11 cellular contexts compared by ENCODE assay signal in genomic region chr6:68196645-68197044, GRCh38.
DNase-seq lines count a peak whose midpoint lies in the region; ATAC-seq and TF ChIP-seq lines count a peak whose summit lies in the region.
"Had no signal": no experiment of that assay in that cellular context is flagged by ENCODE, and none has a peak within 500 bp of the region (broad histone marks: within the 10 kb centered on the region; RNA-seq: fewer than 3 reads in every experiment).

No MANE protein-coding gene starts in this region.

- WGBS in spleen, 5 donors = 33 to 64% (median 52%) methylated on average over 3 of the region's 3 CpGs

- H3K4me1 Mint-ChIP-seq in stimulated activated naive B cell treated with anti-CD40 and anti-IgM and Interleukin-4, amounts not matched to agents 10 μg/mL and 1 μg/mL and 100 μg/mL, for 72 hours = no peaks in the 10 kb centered on the region
- H3K4me1 Mint-ChIP-seq: memory B cell had no signal

- peak; percentile 31 for TF ChIP-seq RAD21 in Ishikawa (IDR thresholded peaks at IDR 0.05; ENCODE audit: low read depth)

- H3K9me3 ChIP-seq in WERI-Rb-1 (ENCODE audit: severe bottlenecking) (no peaks in the 10 kb centered on the region), spleen (peaks cover 0 to 44% (median 11%) of the 10 kb centered on the region in 8 donors)

- H3K27me3 Mint-ChIP-seq in stimulated activated naive B cell treated with anti-CD40 and anti-IgM and Interleukin-4, amounts not matched to agents 10 μg/mL and 1 μg/mL and 100 μg/mL, for 72 hours = no peaks in the 10 kb centered on the region
- H3K27me3 Mint-ChIP-seq: memory B cell had no signal

- TF ChIP-seq POLR2A in spleen (IDR thresholded peaks at IDR 0.05) = no peak

- H3K36me3 ChIP-seq in WERI-Rb-1 (no peaks in the 10 kb centered on the region), spleen (no peaks in the 10 kb centered on the region)

- no peaks in the 10 kb centered on the region for H3K27me3 ChIP-seq in WERI-Rb-1 (ENCODE audit: insufficient read depth, low read depth, severe bottlenecking)
- no peaks in the 10 kb centered on the region for H3K27me3 ChIP-seq in spleen (replicated peaks in 1 of 7)

- TF ChIP-seq EP300 in Ishikawa (IDR thresholded peaks at IDR 0.05; ENCODE audit: borderline replicate concordance) = no peak

- no peak overlapping the region for H3K4me3 Mint-ChIP-seq in stimulated activated naive B cell treated with anti-CD40 and anti-IgM and Interleukin-4, amounts not matched to agents 10 μg/mL and 1 μg/mL and 100 μg/mL, for 72 hours
- H3K4me3 Mint-ChIP-seq: memory B cell had no signal

- H3K36me3 Mint-ChIP-seq in stimulated activated naive B cell treated with anti-CD40 and anti-IgM and Interleukin-4, amounts not matched to agents 10 μg/mL and 1 μg/mL and 100 μg/mL, for 72 hours = no peaks in the 10 kb centered on the region
- H3K36me3 Mint-ChIP-seq: memory B cell had no signal

- H3K27ac ChIP-seq in WERI-Rb-1 = no peak overlapping the region
- no peak overlapping the region for H3K27ac ChIP-seq in spleen

- H3K4me1 ChIP-seq in spleen = no peaks in the 10 kb centered on the region

- no peak overlapping the region for H3K4me3 ChIP-seq in WERI-Rb-1 (ENCODE audit: low read depth, low read length)
- no peak overlapping the region for H3K4me3 ChIP-seq in spleen

- peak; percentile 12 to 42 for DNase-seq in SHP77 (lab: John Stamatoyannopoulos, UW)
- no peak for DNase-seq in SHP77 treated with DMSO at 0.1 percent for 48 hours (lab: John Stamatoyannopoulos, UW)
- DNase-seq in WERI-Rb-1 = peak; percentile 9
- DNase-seq in stimulated activated naive B cell treated with anti-CD40 and anti-IgM and Interleukin-4, amounts not matched to agents 10 μg/mL and 1 μg/mL and 100 μg/mL, for 72 hours = no peak
- no peak for DNase-seq in HK-2 (ENCODE audit: unreplicated experiment)
- no peak for DNase-seq in NCI-H446 treated with DMSO at 0.1 percent for 48 hours (lab: John Stamatoyannopoulos, UW)
- DNase-seq in spleen = no peak
- DNase-seq: IMR-90; stimulated activated CD4-positive, alpha-beta T cell treated with anti-CD3 and anti-CD28 coated beads, Interleukin-4, amount 100 ng/mL, for 1 hour had no signal

- no peak overlapping the region for H3K27ac Mint-ChIP-seq in stimulated activated naive B cell treated with anti-CD40 and anti-IgM and Interleukin-4, amounts not matched to agents 10 μg/mL and 1 μg/mL and 100 μg/mL, for 72 hours
- H3K27ac Mint-ChIP-seq: memory B cell had no signal

- H3K9me3 Mint-ChIP-seq in stimulated activated naive B cell treated with anti-CD40 and anti-IgM and Interleukin-4, amounts not matched to agents 10 μg/mL and 1 μg/mL and 100 μg/mL, for 72 hours = peaks cover 3 to 12% of the 10 kb centered on the region in 2 donors
- H3K9me3 Mint-ChIP-seq: memory B cell had no signal

- TF ChIP-seq CTCF in WERI-Rb-1 (IDR thresholded peaks at IDR 0.05; ENCODE audit: low read depth, low read length) (0 out of 2 replicates have a peak, but pooled peaks have one; percentile 25), spleen (IDR thresholded peaks at IDR 0.05 in 8 of 11, conservative IDR thresholded peaks at IDR 0.05 in 3 of 11) (no peak)

- ATAC-seq in stimulated activated naive B cell treated with anti-CD40 and anti-IgM and Interleukin-4, amounts not matched to agents 10 μg/mL and 1 μg/mL and 100 μg/mL, for 72 hours (replicated peaks) = peak; percentile 45 to 57

- intact Hi-C loops in spleen (cut with DNase I; ENCODE audit: low total_unique reads) = no loop called here

TF ChIP-seq in Ishikawa, 13 proteins besides CTCF, POLR2A, EP300 and RAD21:
- TF ChIP-seq EGR1 (IDR thresholded peaks at IDR 0.05) = no peak
- no peak for TF ChIP-seq TCF12 (IDR thresholded peaks at IDR 0.05; ENCODE audit: low read depth)
- no peak for TF ChIP-seq MAX (IDR thresholded peaks at IDR 0.05)
- TF ChIP-seq TEAD4 (IDR thresholded peaks at IDR 0.05) = no peak
- TF ChIP-seq TAF1 (IDR thresholded peaks at IDR 0.05; ENCODE audit: low read depth) = no peak
- TF ChIP-seq ZBTB7A (IDR thresholded peaks at IDR 0.05; ENCODE audit: low read depth) = no peak
- TF ChIP-seq NFIC (IDR thresholded peaks at IDR 0.05) = no peak
- TF ChIP-seq CREB1 (IDR thresholded peaks at IDR 0.05; ENCODE audit: low read depth) = no peak
- no peak for TF ChIP-seq CEBPB (IDR thresholded peaks at IDR 0.05)
- TF ChIP-seq USF1 (IDR thresholded peaks at IDR 0.05) = no peak
- TF ChIP-seq FOXM1 (IDR thresholded peaks at IDR 0.05; ENCODE audit: borderline replicate concordance, low read depth) = no peak
- no peak for TF ChIP-seq YY1 (IDR thresholded peaks at IDR 0.05; ENCODE audit: low read depth)
- no peak for TF ChIP-seq REST (IDR thresholded peaks at IDR 0.05; ENCODE audit: low read depth)

Comparison
In these comparisons a context has a peak if more than half of its experiments do, and no peak if none do; other contexts are left out.
1. DNase-seq: peak in SHP77 (2 of 2) and WERI-Rb-1 (single experiment); none in SHP77 treated with DMSO at 0.1 percent for 48 hours (single experiment), stimulated activated naive B cell treated with anti-CD40 and anti-IgM and Interleukin-4, amounts not matched to agents 10 μg/mL and 1 μg/mL and 100 μg/mL, for 72 hours (single experiment), HK-2 (single experiment), NCI-H446 treated with DMSO at 0.1 percent for 48 hours (single experiment) and spleen (single experiment).